8 cellular contexts compared by ENCODE assay signal in the genomic region with DNA sequence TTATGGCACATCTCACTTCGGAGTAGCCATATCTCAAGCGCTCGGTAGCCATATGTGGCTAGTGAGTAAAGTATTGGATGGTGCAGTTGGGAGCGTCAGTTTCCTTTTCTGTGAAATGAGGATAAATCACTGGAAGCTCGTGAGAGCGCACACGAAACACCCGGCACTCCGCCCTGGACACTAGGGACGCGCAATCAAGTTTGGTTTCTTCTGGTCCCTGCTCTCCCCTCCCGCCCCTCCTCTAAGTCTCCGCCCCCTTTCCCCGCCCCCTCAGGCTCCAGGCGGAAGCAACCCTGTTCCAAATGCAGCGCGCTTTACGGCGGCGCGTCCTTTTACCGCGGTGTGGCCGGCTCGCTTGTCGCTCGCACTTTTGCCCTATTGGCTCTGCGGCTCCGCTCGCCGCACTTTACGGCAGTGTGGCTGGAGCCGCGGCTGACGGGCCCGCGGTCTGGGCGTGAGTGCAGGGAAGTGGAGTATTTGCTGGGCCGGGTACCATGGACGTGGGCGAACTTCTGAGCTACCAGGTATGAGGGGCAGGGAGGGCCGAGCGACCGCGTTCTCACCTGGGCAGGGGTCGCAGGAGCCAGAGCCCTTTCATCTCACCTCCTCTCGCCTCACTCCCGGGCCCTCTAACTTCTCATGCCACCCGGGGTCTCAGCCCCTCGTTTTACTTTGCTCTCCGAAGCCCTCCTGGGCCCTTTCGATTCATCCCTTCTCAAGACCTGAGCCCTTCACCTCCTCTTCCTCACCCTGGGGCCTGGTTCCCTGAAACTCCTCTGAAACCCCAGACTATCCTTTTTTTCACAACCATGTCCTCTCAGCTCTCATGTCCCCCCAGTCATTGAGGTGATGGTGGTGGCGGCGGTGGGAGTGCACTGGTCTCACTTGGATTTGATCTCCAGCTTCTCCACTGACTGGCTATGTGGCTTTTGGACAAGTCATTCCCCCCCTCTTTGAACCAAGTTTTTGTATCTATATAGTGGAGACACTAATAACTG. TPM values are rescaled to one million over a fixed set of nuclear protein-coding genes. Genes with fewer than 3 reads are reported as not detected.
A peak's percentile ranks its signal among the peaks of the same experiment; 100 is the strongest.
DNase-seq lines count a peak whose midpoint lies in the region; ATAC-seq and TF ChIP-seq lines count a peak whose summit lies in the region.

A gene with protein sequence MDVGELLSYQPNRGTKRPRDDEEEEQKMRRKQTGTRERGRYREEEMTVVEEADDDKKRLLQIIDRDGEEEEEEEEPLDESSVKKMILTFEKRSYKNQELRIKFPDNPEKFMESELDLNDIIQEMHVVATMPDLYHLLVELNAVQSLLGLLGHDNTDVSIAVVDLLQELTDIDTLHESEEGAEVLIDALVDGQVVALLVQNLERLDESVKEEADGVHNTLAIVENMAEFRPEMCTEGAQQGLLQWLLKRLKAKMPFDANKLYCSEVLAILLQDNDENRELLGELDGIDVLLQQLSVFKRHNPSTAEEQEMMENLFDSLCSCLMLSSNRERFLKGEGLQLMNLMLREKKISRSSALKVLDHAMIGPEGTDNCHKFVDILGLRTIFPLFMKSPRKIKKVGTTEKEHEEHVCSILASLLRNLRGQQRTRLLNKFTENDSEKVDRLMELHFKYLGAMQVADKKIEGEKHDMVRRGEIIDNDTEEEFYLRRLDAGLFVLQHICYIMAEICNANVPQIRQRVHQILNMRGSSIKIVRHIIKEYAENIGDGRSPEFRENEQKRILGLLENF (plus strand): TSS at position 402 of the 998 bp plus-strand sequence. CDS start 93 bp downstream, at position 495.

- DNase-seq in GM06990 (ENCODE audit: extremely low read depth, insufficient read length) (peak; percentile 96), NCI-H1048 (lab: John Stamatoyannopoulos, UW) (peak; percentile 87), SK-N-MC (ENCODE audit: low read depth, low spot score) (peak; percentile 73), germinal center (ENCODE audit: low spot score) (peak; percentile 93), nucleus accumbens (lab: John Stamatoyannopoulos, UW) (peak; percentile 39 to 98 (median 93)), superior temporal gyrus (ENCODE audit: extremely low spot score) (peak; percentile 97)
- DNase-seq in activated naive CD4-positive, alpha-beta T cell treated with anti-CD3 and anti-CD28 coated beads for 36 hours = peak; percentile 98

- H3K27ac ChIP-seq in SK-N-MC = no peak within 1 kb of the TSS

- H3K4me1 Mint-ChIP-seq in activated naive CD4-positive, alpha-beta T cell treated with anti-CD3 and anti-CD28 coated beads for 36 hours (ENCODE audit: low read depth) = peaks cover 26% of the 10 kb centered on the region

- H3K36me3 ChIP-seq in GM06990 (ENCODE audit: control insufficient read depth, insufficient read depth, low read length) (no peaks in the 10 kb centered on the region; the same call in 1 of the 2 replicates), SK-N-MC (ENCODE audit: insufficient read depth, low read length) (no peaks in the 10 kb centered on the region; the same call in 1 of the 2 replicates)

- no peaks in the 10 kb centered on the region for H3K9me3 Mint-ChIP-seq in activated naive CD4-positive, alpha-beta T cell treated with anti-CD3 and anti-CD28 coated beads for 36 hours

- peak within 1 kb of the TSS; percentile 86 for H3K27ac Mint-ChIP-seq in activated naive CD4-positive, alpha-beta T cell treated with anti-CD3 and anti-CD28 coated beads for 36 hours

- ATAC-seq in HG02571 (IDR thresholded peaks at IDR 0.05; ENCODE audit: unreplicated experiment) = peak; percentile 79

- CTCF ChIA-PET in activated naive CD4-positive, alpha-beta T cell treated with anti-CD3 and anti-CD28 coated beads for 36 hours (lab: Charles Lee) = no interaction called here

- H3K27me3 ChIP-seq in GM06990 (replicated peaks; ENCODE audit: control insufficient read depth, insufficient read depth, low read length) = no peaks in the 10 kb centered on the region

- peak within 1 kb of the TSS; percentile 85 for H3K9ac ChIP-seq in SK-N-MC (ENCODE audit: insufficient read length)

- H3K27me3 Mint-ChIP-seq in activated naive CD4-positive, alpha-beta T cell treated with anti-CD3 and anti-CD28 coated beads for 36 hours (ENCODE audit: low read depth) = peaks cover 13% of the 10 kb centered on the region

- H3K9me3 ChIP-seq in SK-N-MC (ENCODE audit: low read depth, low read length) = no peaks in the 10 kb centered on the region

- TF ChIP-seq CTCF in GM06990 (IDR thresholded peaks at IDR 0.05; ENCODE audit: insufficient read depth, low read length, poor library complexity, severe bottlenecking) = no peak

- intact Hi-C loops in activated naive CD4-positive, alpha-beta T cell treated with anti-CD3 and anti-CD28 coated beads for 36 hours (cut with micrococcal nuclease) = loop anchor here (1.0 to 2.0 kb wide), 4 partner anchors 51 to 778 kb away; partner anchors contain the start of genes MROH8, RALGAPB, RPN2 and RPRD1B

- peaks cover 6% of the 10 kb centered on the region for H3K36me3 Mint-ChIP-seq in activated naive CD4-positive, alpha-beta T cell treated with anti-CD3 and anti-CD28 coated beads for 36 hours (ENCODE audit: low read depth)

- H3K4me3 Mint-ChIP-seq in activated naive CD4-positive, alpha-beta T cell treated with anti-CD3 and anti-CD28 coated beads for 36 hours = peak within 1 kb of the TSS; percentile 98

- H3K4me3 ChIP-seq in GM06990 (replicated peaks; ENCODE audit: low read depth, low read length) = peak within 1 kb of the TSS; percentile 88
- H3K4me3 ChIP-seq in SK-N-MC = peak within 1 kb of the TSS; percentile 99

RNA-seq across cellular contexts. Expression of the gene that starts here (rescaled TPM):
- total RNA-seq in activated naive CD4-positive, alpha-beta T cell treated with anti-CD3 and anti-CD28 coated beads for 36 hours = 10 to 100 TPM; 66.4 to 75.4 TPM
